14 cellular contexts compared by ENCODE assay signal in the genomic region with DNA sequence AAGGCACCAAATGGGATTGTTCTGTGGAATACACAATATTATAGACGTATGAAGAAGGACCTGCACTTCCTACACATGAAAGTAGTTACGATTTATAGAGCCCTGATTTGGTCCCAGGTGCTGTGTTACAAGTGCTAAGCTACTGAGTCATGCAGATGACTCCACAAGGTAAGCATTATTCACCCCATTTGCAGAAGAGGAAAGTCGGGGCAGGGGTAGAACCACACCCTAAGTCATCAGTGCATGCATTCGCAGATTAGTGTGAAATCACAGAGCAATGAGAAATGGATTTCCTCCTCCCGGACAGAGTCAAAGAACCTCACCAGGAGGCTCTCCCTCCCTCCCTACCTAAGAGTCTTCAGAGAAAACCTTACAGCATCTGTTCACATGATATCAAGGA.
DNase-seq lines count a peak whose midpoint lies in the region; ATAC-seq and TF ChIP-seq lines count a peak whose summit lies in the region.
"Had no signal": no experiment of that assay in that cellular context is flagged by ENCODE, and none has a peak within 500 bp of the region (broad histone marks: within the 10 kb centered on the region; RNA-seq: fewer than 3 reads in every experiment).

No MANE protein-coding gene starts in this region.

- no peak for ATAC-seq in GM21576 (IDR thresholded peaks at IDR 0.05; ENCODE audit: unreplicated experiment)
- no peak for ATAC-seq in GM21825 (IDR thresholded peaks at IDR 0.05; ENCODE audit: unreplicated experiment)

- no peak for TF ChIP-seq CTCF in epithelial cell of esophagus (IDR thresholded peaks at IDR 0.05; ENCODE audit: insufficient read depth, low read depth, low read length, missing control alignments)

- peak; percentile 58 for DNase-seq in NCI-H2171 treated with DMSO at 0.1 percent for 48 hours (lab: John Stamatoyannopoulos, UW)
- peak; percentile 71 for DNase-seq in NCI-H524 treated with DMSO at 0.1 percent for 48 hours (lab: John Stamatoyannopoulos, UW)
- peak; percentile 30 for DNase-seq in epithelial cell of esophagus (ENCODE audit: low read depth)
- DNase-seq in kidney tubule cell (ENCODE audit: low spot score): peak; percentile 39
- DNase-seq in HuH-7.5 (ENCODE audit: low spot score): no peak
- DNase-seq: BE2C; CD4-positive, alpha-beta memory T cell; DMS53; GF-D8; GM23248; H7 had no signal

- H3K4me3 ChIP-seq in epithelial cell of esophagus (ENCODE audit: low read length): no peak overlapping the region
- H3K4me3 ChIP-seq: A549, GM23248 had no signal
